1 cellular context compared by ENCODE assay signal in the genomic region with DNA sequence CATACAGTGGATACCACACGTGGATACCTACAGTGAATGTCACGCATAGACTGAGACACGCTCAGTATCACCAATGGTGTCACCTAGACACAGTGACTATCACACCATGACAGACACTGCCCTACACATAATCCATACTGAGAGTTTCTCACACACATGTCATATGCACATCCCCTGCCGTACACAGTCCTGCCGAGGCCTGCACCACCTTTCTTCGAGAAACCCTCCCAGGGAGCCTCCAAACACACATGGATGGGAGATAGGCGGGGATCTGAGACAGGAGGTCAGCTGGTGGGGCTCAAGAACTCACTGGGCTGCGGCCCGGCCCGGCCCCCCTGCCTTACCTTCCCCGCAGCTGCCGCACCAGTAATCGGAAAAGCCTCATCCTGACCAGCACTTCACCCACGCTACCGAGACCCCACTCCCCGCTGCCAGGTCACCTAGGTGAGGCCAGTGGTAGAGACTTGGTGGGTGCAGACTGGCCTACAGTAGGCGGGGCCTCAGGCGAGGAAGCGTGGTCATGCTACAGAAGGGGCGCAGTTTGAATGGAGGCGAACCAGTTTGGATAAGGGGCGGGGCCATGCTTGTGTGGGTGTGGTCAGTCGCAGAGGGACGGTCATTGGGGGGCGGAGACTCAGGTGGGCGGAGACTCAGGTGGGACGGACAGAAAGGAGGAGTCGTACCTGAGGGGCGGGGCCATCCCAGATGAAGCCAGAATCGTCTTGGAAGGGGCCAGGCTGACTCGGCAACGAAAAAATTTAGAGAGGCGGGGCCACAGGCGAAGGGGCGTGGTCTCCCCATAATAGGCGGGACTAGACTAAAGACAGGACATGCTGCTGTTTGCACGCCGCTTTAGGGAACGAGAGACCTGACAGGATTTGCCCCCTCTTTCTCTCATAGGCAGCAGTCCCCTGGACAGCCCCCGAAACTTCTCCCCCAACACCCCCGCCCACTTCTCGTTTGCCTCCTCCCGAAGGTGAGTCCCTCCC.
TF ChIP-seq lines count a peak whose summit lies in the region.

No MANE protein-coding gene starts in this region.

TF ChIP-seq in K562, 482 proteins besides CTCF, POLR2A, EP300 and RAD21 (continued from another document and continues in another):
- TF ChIP-seq, protein P1, sequence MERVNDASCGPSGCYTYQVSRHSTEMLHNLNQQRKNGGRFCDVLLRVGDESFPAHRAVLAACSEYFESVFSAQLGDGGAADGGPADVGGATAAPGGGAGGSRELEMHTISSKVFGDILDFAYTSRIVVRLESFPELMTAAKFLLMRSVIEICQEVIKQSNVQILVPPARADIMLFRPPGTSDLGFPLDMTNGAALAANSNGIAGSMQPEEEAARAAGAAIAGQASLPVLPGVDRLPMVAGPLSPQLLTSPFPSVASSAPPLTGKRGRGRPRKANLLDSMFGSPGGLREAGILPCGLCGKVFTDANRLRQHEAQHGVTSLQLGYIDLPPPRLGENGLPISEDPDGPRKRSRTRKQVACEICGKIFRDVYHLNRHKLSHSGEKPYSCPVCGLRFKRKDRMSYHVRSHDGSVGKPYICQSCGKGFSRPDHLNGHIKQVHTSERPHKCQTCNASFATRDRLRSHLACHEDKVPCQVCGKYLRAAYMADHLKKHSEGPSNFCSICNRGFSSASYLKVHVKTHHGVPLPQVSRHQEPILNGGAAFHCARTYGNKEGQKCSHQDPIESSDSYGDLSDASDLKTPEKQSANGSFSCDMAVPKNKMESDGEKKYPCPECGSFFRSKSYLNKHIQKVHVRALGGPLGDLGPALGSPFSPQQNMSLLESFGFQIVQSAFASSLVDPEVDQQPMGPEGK (CRISPR knock-in tag; IDR thresholded peaks at IDR 0.05; ENCODE audit: borderline replicate concordance), result no peak
- TF ChIP-seq ZNF79 (CRISPR knock-in tag; IDR thresholded peaks at IDR 0.05; ENCODE audit: low read depth) (no peak), ZKSCAN3 (CRISPR knock-in tag; IDR thresholded peaks at IDR 0.05) (no peak), ZBTB8A (IDR thresholded peaks at IDR 0.05; ENCODE audit: partially characterized antibody) (no peak), JUND (IDR thresholded peaks at IDR 0.05; ENCODE audit: borderline replicate concordance, low read depth, low read length) (0 out of 2 replicates have a peak, but pooled peaks have one; percentile 36), JUND (tag; IDR thresholded peaks at IDR 0.05; ENCODE audit: borderline replicate concordance, low read depth, low read length) (no peak), HDAC6 (IDR thresholded peaks at IDR 0.05; ENCODE audit: low read depth, low read length) (no peak), DPF2 (IDR thresholded peaks at IDR 0.05) (0 out of 2 replicates have a peak, but pooled peaks have one; percentile 20), SIN3B (IDR thresholded peaks at IDR 0.05; ENCODE audit: low read depth) (no peak), FUS (optimal IDR thresholded peaks at IDR 0.05; ENCODE audit: low read depth, low read length) (no peak), MIER1 (IDR thresholded peaks at IDR 0.05; ENCODE audit: low read depth) (no peak), CREB3L1 (IDR thresholded peaks at IDR 0.05; ENCODE audit: borderline replicate concordance, low read depth) (no peak), KLF13 (tag; IDR thresholded peaks at IDR 0.05; ENCODE audit: borderline replicate concordance, low read depth) (0 out of 2 replicates have a peak, but pooled peaks have one; percentile 27), CCAR2 (IDR thresholded peaks at IDR 0.05; ENCODE audit: low read depth, low read length) (no peak), MEIS2 (IDR thresholded peaks at IDR 0.05; ENCODE audit: partially characterized antibody) (no peak), ZKSCAN8 (CRISPR knock-in tag; IDR thresholded peaks at IDR 0.05) (no peak), ZNF75A (CRISPR knock-in tag; IDR thresholded peaks at IDR 0.05) (no peak), TRIM24 (IDR thresholded peaks at IDR 0.05) (no peak), HDAC1 (IDR thresholded peaks at IDR 0.05) (peak in 1 of 2 experiments; percentile 73; a peak in 1 of 4 replicates), HIVEP1 (CRISPR knock-in tag; IDR thresholded peaks at IDR 0.05) (no peak), ZNF384 (IDR thresholded peaks at IDR 0.05; ENCODE audit: low read depth, low read length) (no peak), HCFC1 (IDR thresholded peaks at IDR 0.05; ENCODE audit: low read depth, low read length) (peak; percentile 32; the same call in 1 of the 2 replicates), EZH2 (IDR thresholded peaks at IDR 0.05; ENCODE audit: borderline replicate concordance, low read depth, low read length) (no peak)
- TF ChIP-seq, protein P2, sequence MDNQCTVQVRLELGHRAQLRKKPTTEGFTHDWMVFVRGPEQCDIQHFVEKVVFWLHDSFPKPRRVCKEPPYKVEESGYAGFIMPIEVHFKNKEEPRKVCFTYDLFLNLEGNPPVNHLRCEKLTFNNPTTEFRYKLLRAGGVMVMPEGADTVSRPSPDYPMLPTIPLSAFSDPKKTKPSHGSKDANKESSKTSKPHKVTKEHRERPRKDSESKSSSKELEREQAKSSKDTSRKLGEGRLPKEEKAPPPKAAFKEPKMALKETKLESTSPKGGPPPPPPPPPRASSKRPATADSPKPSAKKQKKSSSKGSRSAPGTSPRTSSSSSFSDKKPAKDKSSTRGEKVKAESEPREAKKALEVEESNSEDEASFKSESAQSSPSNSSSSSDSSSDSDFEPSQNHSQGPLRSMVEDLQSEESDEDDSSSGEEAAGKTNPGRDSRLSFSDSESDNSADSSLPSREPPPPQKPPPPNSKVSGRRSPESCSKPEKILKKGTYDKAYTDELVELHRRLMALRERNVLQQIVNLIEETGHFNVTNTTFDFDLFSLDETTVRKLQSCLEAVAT (IDR thresholded peaks at IDR 0.05), result no peak
- TF ChIP-seq, protein P3, sequence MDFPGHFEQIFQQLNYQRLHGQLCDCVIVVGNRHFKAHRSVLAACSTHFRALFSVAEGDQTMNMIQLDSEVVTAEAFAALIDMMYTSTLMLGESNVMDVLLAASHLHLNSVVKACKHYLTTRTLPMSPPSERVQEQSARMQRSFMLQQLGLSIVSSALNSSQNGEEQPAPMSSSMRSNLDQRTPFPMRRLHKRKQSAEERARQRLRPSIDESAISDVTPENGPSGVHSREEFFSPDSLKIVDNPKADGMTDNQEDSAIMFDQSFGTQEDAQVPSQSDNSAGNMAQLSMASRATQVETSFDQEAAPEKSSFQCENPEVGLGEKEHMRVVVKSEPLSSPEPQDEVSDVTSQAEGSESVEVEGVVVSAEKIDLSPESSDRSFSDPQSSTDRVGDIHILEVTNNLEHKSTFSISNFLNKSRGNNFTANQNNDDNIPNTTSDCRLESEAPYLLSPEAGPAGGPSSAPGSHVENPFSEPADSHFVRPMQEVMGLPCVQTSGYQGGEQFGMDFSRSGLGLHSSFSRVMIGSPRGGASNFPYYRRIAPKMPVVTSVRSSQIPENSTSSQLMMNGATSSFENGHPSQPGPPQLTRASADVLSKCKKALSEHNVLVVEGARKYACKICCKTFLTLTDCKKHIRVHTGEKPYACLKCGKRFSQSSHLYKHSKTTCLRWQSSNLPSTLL (IDR thresholded peaks at IDR 0.05), result no peak
- TF ChIP-seq, protein P4, sequence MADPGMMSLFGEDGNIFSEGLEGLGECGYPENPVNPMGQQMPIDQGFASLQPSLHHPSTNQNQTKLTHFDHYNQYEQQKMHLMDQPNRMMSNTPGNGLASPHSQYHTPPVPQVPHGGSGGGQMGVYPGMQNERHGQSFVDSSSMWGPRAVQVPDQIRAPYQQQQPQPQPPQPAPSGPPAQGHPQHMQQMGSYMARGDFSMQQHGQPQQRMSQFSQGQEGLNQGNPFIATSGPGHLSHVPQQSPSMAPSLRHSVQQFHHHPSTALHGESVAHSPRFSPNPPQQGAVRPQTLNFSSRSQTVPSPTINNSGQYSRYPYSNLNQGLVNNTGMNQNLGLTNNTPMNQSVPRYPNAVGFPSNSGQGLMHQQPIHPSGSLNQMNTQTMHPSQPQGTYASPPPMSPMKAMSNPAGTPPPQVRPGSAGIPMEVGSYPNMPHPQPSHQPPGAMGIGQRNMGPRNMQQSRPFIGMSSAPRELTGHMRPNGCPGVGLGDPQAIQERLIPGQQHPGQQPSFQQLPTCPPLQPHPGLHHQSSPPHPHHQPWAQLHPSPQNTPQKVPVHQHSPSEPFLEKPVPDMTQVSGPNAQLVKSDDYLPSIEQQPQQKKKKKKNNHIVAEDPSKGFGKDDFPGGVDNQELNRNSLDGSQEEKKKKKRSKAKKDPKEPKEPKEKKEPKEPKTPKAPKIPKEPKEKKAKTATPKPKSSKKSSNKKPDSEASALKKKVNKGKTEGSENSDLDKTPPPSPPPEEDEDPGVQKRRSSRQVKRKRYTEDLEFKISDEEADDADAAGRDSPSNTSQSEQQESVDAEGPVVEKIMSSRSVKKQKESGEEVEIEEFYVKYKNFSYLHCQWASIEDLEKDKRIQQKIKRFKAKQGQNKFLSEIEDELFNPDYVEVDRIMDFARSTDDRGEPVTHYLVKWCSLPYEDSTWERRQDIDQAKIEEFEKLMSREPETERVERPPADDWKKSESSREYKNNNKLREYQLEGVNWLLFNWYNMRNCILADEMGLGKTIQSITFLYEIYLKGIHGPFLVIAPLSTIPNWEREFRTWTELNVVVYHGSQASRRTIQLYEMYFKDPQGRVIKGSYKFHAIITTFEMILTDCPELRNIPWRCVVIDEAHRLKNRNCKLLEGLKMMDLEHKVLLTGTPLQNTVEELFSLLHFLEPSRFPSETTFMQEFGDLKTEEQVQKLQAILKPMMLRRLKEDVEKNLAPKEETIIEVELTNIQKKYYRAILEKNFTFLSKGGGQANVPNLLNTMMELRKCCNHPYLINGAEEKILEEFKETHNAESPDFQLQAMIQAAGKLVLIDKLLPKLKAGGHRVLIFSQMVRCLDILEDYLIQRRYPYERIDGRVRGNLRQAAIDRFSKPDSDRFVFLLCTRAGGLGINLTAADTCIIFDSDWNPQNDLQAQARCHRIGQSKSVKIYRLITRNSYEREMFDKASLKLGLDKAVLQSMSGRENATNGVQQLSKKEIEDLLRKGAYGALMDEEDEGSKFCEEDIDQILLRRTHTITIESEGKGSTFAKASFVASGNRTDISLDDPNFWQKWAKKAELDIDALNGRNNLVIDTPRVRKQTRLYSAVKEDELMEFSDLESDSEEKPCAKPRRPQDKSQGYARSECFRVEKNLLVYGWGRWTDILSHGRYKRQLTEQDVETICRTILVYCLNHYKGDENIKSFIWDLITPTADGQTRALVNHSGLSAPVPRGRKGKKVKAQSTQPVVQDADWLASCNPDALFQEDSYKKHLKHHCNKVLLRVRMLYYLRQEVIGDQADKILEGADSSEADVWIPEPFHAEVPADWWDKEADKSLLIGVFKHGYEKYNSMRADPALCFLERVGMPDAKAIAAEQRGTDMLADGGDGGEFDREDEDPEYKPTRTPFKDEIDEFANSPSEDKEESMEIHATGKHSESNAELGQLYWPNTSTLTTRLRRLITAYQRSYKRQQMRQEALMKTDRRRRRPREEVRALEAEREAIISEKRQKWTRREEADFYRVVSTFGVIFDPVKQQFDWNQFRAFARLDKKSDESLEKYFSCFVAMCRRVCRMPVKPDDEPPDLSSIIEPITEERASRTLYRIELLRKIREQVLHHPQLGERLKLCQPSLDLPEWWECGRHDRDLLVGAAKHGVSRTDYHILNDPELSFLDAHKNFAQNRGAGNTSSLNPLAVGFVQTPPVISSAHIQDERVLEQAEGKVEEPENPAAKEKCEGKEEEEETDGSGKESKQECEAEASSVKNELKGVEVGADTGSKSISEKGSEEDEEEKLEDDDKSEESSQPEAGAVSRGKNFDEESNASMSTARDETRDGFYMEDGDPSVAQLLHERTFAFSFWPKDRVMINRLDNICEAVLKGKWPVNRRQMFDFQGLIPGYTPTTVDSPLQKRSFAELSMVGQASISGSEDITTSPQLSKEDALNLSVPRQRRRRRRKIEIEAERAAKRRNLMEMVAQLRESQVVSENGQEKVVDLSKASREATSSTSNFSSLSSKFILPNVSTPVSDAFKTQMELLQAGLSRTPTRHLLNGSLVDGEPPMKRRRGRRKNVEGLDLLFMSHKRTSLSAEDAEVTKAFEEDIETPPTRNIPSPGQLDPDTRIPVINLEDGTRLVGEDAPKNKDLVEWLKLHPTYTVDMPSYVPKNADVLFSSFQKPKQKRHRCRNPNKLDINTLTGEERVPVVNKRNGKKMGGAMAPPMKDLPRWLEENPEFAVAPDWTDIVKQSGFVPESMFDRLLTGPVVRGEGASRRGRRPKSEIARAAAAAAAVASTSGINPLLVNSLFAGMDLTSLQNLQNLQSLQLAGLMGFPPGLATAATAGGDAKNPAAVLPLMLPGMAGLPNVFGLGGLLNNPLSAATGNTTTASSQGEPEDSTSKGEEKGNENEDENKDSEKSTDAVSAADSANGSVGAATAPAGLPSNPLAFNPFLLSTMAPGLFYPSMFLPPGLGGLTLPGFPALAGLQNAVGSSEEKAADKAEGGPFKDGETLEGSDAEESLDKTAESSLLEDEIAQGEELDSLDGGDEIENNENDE (IDR thresholded peaks at IDR 0.05; ENCODE audit: low read depth, low read length), result no peak
- TF ChIP-seq, protein P5, sequence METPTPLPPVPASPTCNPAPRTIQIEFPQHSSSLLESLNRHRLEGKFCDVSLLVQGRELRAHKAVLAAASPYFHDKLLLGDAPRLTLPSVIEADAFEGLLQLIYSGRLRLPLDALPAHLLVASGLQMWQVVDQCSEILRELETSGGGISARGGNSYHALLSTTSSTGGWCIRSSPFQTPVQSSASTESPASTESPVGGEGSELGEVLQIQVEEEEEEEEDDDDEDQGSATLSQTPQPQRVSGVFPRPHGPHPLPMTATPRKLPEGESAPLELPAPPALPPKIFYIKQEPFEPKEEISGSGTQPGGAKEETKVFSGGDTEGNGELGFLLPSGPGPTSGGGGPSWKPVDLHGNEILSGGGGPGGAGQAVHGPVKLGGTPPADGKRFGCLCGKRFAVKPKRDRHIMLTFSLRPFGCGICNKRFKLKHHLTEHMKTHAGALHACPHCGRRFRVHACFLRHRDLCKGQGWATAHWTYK (CRISPR knock-in tag; IDR thresholded peaks at IDR 0.05), result no peak
